Comparison of ENCODE assay signal across 13 cellular contexts in the genomic region with DNA sequence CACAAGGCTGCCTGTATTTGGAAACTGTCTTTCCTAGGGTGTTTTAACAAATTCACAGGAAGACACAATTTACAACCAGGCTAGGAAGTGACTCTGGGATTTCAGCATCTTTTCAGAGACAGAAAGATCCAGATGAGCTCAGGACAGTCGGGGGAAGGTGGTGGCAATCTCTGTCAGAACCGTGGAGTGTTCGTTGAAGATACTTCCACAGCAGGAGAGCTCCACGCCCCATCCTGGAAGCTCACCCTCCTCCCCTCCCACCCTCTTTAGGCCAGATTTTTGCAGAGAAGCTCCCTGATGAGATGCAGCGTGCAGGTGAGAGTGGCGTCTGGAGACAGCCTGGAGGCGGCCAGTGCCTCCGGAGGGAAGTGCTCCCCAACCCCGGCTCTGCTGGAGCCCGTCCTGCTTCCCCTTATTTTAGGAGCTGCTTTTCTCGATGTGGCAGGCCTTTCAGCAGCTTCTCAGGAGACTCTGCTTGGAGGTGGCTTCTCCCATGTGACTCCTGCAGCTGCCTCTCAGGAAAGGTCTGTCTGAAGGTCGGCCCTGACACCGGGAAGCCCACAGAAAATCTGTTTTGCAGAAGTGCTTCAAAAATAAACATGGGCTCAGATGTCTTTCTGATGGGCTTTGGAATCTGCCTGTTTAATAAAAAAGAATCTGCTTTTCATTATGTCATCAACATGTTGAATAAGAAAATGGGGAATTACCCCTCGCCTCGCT.
DNase-seq lines count a peak whose midpoint lies in the region; ATAC-seq and TF ChIP-seq lines count a peak whose summit lies in the region.
"Had no signal": no experiment of that assay in that cellular context is flagged by ENCODE, and none has a peak within 500 bp of the region (broad histone marks: within the 10 kb centered on the region; RNA-seq: fewer than 3 reads in every experiment).

No MANE protein-coding gene starts in this region.

- no peaks in the 10 kb centered on the region for H3K27me3 ChIP-seq in upper lobe of right lung

- H3K27ac Mint-ChIP-seq in activated naive CD4-positive, alpha-beta T cell treated with anti-CD3 and anti-CD28 coated beads for 36 hours: no peak overlapping the region
- H3K27ac Mint-ChIP-seq: B cell had no signal

- H3K4me3 ChIP-seq in foreskin fibroblast (ENCODE audit: low read depth in 1 of 2, low read length in 2 of 2): no peak overlapping the region
- no peak overlapping the region for H3K4me3 ChIP-seq in upper lobe of right lung
- H3K4me3 ChIP-seq: lung had no signal

- POLR2A ChIA-PET in RWPE1 (lab: Yijun Ruan, JAX; ENCODE audit: low non-redundant PET): no interaction called here

- intact Hi-C loops in activated naive CD4-positive, alpha-beta T cell treated with anti-CD3 and anti-CD28 coated beads for 36 hours (cut with micrococcal nuclease): loop anchor here (2.0 kb wide), 1 partner anchor 16 kb away; no protein-coding TSS in a partner anchor
- intact Hi-C loops in upper lobe of right lung (cut with DNase I): no loop called here

- peaks cover 7% of the 10 kb centered on the region for H3K9me3 ChIP-seq in upper lobe of right lung

- ATAC-seq in upper lobe of right lung: no peak

- peaks cover 31% of the 10 kb centered on the region for H3K36me3 Mint-ChIP-seq in activated naive CD4-positive, alpha-beta T cell treated with anti-CD3 and anti-CD28 coated beads for 36 hours (ENCODE audit: low read depth)

- no peaks in the 10 kb centered on the region for H3K4me1 ChIP-seq in upper lobe of right lung

- no peaks in the 10 kb centered on the region for H3K27me3 Mint-ChIP-seq in activated naive CD4-positive, alpha-beta T cell treated with anti-CD3 and anti-CD28 coated beads for 36 hours (ENCODE audit: low read depth)
- H3K27me3 Mint-ChIP-seq: B cell had no signal

- H3K36me3 ChIP-seq in upper lobe of right lung: no peaks in the 10 kb centered on the region

- peak overlapping the region; percentile 6 for H3K27ac ChIP-seq in RWPE1
- no peak overlapping the region for H3K27ac ChIP-seq in upper lobe of right lung

- H3K9me3 Mint-ChIP-seq in activated naive CD4-positive, alpha-beta T cell treated with anti-CD3 and anti-CD28 coated beads for 36 hours: peaks cover 25% of the 10 kb centered on the region

- CTCF ChIA-PET in activated naive CD4-positive, alpha-beta T cell treated with anti-CD3 and anti-CD28 coated beads for 36 hours (lab: Charles Lee): interaction anchor here (2.1 kb wide), 1 partner anchor 13 kb away, joined by 7 read pairs; no protein-coding TSS in a partner anchor
- CTCF ChIA-PET in RWPE1 (lab: Yijun Ruan, JAX): no interaction called here

- DNase-seq in activated naive CD4-positive, alpha-beta T cell treated with anti-CD3 and anti-CD28 coated beads for 36 hours: peak; percentile 7
- no peak for DNase-seq in activated naive CD4-positive, alpha-beta T cell treated with Interleukin-2 at 50 U/mL for 16 hours
- no peak for DNase-seq in RWPE1 (ENCODE audit: low spot score)
- DNase-seq in foreskin fibroblast: peak; percentile 20 to 47
- peak; percentile 29 for DNase-seq in upper lobe of right lung
- DNase-seq in NCI-H128 (lab: John Stamatoyannopoulos, UW; ENCODE audit: unreplicated experiment): no peak
- DNase-seq in dedifferentiated amniotic fluid mesenchymal stem cell (ENCODE audit: extremely low spot score): no peak
- DNase-seq: activated CD4-positive, alpha-beta T cell treated with anti-CD3 and anti-CD28 coated beads, Interleukin-2, amount 50 U/mL, for 4 hours; effector CD4-positive, alpha-beta T cell; MV-4-11; retina had no signal

- TF ChIP-seq CTCF in RWPE1 (conservative IDR thresholded peaks at IDR 0.05; ENCODE audit: low read depth): no peak
- no peak for TF ChIP-seq CTCF in foreskin fibroblast (IDR thresholded peaks at IDR 0.05; ENCODE audit: low read depth, low read length)
- no peak for TF ChIP-seq CTCF in upper lobe of right lung (IDR thresholded peaks at IDR 0.05)

- peaks cover 34% of the 10 kb centered on the region for H3K4me1 Mint-ChIP-seq in activated naive CD4-positive, alpha-beta T cell treated with anti-CD3 and anti-CD28 coated beads for 36 hours (ENCODE audit: low read depth)

- H3K4me3 Mint-ChIP-seq in activated naive CD4-positive, alpha-beta T cell treated with anti-CD3 and anti-CD28 coated beads for 36 hours: no peak overlapping the region
- H3K4me3 Mint-ChIP-seq: B cell had no signal

Comparison
In these comparisons a context has a peak if more than half of its experiments do, and no peak if none do; other contexts are left out.
1. DNase-seq: peak in activated naive CD4-positive, alpha-beta T cell treated with anti-CD3 and anti-CD28 coated beads for 36 hours (single experiment), foreskin fibroblast (2 of 2) and upper lobe of right lung (single experiment); none in activated naive CD4-positive, alpha-beta T cell treated with Interleukin-2 at 50 U/mL for 16 hours (single experiment), RWPE1 (single experiment), NCI-H128 (single experiment) and dedifferentiated amniotic fluid mesenchymal stem cell (single experiment).